9 cellular contexts compared by ENCODE assay signal in the genomic region with DNA sequence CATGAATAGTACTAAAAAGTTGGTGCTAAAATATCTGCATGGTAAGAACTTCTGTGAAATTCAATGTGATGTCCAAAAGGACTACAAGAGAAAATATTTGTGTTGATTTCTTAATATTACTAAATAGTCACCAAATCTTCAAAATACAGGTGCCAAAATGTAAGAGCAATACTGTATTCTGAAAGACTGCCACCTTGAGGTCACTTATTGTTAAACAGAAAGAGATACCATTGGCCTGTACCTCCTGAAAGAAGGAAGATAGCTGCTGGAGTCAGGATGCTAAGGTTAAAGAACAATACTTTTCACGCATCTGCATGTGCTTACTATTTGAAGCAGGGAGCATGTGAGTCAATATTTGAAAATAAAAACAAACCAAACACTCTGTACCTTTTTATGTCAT.
DNase-seq lines count a peak whose midpoint lies in the region; ATAC-seq and TF ChIP-seq lines count a peak whose summit lies in the region.
"Had no signal": no experiment of that assay in that cellular context is flagged by ENCODE, and none has a peak within 500 bp of the region (broad histone marks: within the 10 kb centered on the region; RNA-seq: fewer than 3 reads in every experiment).

No MANE protein-coding gene starts in this region.

- intact Hi-C loops in spleen (cut with DNase I; ENCODE audit: low total_unique reads), result no loop called here

- no peak overlapping the region for H3K4me2 ChIP-seq in fibroblast of lung (ENCODE audit: extremely low read depth, insufficient read depth, low read length)

- no peak for TF ChIP-seq POLR2A in spleen (IDR thresholded peaks at IDR 0.05)

- no peak overlapping the region for H2AFZ ChIP-seq in fibroblast of lung (ENCODE audit: low read length)

- in situ Hi-C loops in GM13976 (cut with MboI; ENCODE audit: low sequenced_read_pairs, unreplicated experiment), result no loop called here

- H3K4me1 ChIP-seq in fibroblast of lung (ENCODE audit: control insufficient read depth, extremely low read depth, insufficient read depth, low read length), result no peaks in the 10 kb centered on the region
- H3K4me1 ChIP-seq in spleen, result no peaks in the 10 kb centered on the region

- H3K36me3 ChIP-seq in fibroblast of lung (ENCODE audit: control insufficient read depth, insufficient read depth, low read length) (no peaks in the 10 kb centered on the region), spleen (no peaks in the 10 kb centered on the region)

- peak; percentile 35 for TF ChIP-seq CTCF in AG10803 (conservative IDR thresholded peaks at IDR 0.05; ENCODE audit: low read length)
- peak; percentile 22 for TF ChIP-seq CTCF in GM13976 (IDR thresholded peaks at IDR 0.05; ENCODE audit: borderline replicate concordance, control extremely low read depth, extremely low read depth, insufficient read depth, missing control alignments)
- peak in 1 of 2 donors; percentile 31 for TF ChIP-seq CTCF in fibroblast of lung (conservative IDR thresholded peaks at IDR 0.05 in 1 of 2, IDR thresholded peaks at IDR 0.05 in 1 of 2; ENCODE audit: low read depth in 1 of 2, low read length in 2 of 2)
- no peak for TF ChIP-seq CTCF in spleen (IDR thresholded peaks at IDR 0.05 in 8 of 11, conservative IDR thresholded peaks at IDR 0.05 in 3 of 11)

- no peaks in the 10 kb centered on the region for H3K79me2 ChIP-seq in fibroblast of lung (ENCODE audit: control insufficient read depth, insufficient read depth, low read length)

- H4K20me1 ChIP-seq in fibroblast of lung (ENCODE audit: control insufficient read depth, extremely low read depth, insufficient read depth, low read length), result no peaks in the 10 kb centered on the region

- ATAC-seq in GM21526 (IDR thresholded peaks at IDR 0.05; ENCODE audit: low FRiP score, unreplicated experiment), result no peak

- H3K9ac ChIP-seq in fibroblast of lung (ENCODE audit: insufficient read depth, low read length), result no peak overlapping the region

- 6 to 82% (median 74%) methylated on average over 1 of the region's 1 CpG for WGBS in spleen, 5 donors

- DNase-seq in AG10803 (ENCODE audit: low read depth) (peak; percentile 1), GM13976 (ENCODE audit: low spot score) (peak; percentile 21), NCI-H748 (lab: John Stamatoyannopoulos, UW; ENCODE audit: unreplicated experiment) (peak; percentile 41), fibroblast of lung (ENCODE audit: low read depth in 2 of 2) (peak; percentile 0 to 19), LoVo (ENCODE audit: low spot score) (no peak), spleen (no peak), islet precursor cell (no peak)
- DNase-seq: stimulated activated naive CD4-positive, alpha-beta T cell had no signal

- no peaks in the 10 kb centered on the region for H3K27me3 ChIP-seq in fibroblast of lung (ENCODE audit: control insufficient read depth, insufficient read depth, low read length)
- H3K27me3 ChIP-seq in spleen (replicated peaks in 1 of 7), result no peaks in the 10 kb centered on the region

- H3K4me3 ChIP-seq in AG10803 (ENCODE audit: low read length) (no peak overlapping the region), fibroblast of lung (replicated peaks in 1 of 4; ENCODE audit: control extremely low read depth in 1 of 4, insufficient read depth in 1 of 4, low read depth in 3 of 4, low read length in 4 of 4) (no peak overlapping the region), spleen (no peak overlapping the region)

- no peaks in the 10 kb centered on the region for H3K9me3 ChIP-seq in fibroblast of lung (ENCODE audit: control insufficient read depth, insufficient read depth, low read depth, low read length)
- H3K9me3 ChIP-seq in spleen, result peaks cover 0 to 9% (median 2%) of the 10 kb centered on the region in 8 donors

- H3K27ac ChIP-seq in fibroblast of lung (ENCODE audit: insufficient read depth, low read length), result no peak overlapping the region
- no peak overlapping the region for H3K27ac ChIP-seq in spleen

Comparison
In these comparisons a context has a peak if more than half of its experiments do, and no peak if none do; other contexts are left out.
1. DNase-seq: peak in AG10803 (single experiment), GM13976 (single experiment), NCI-H748 (single experiment) and fibroblast of lung (2 of 2); none in LoVo (single experiment), spleen (single experiment) and islet precursor cell (single experiment).
2. CTCF ChIP-seq: peak in AG10803 (single experiment) and GM13976 (single experiment); none in spleen (0 of 11).